Comparison of ENCODE assay signal across 3 cellular contexts in the genomic region with DNA sequence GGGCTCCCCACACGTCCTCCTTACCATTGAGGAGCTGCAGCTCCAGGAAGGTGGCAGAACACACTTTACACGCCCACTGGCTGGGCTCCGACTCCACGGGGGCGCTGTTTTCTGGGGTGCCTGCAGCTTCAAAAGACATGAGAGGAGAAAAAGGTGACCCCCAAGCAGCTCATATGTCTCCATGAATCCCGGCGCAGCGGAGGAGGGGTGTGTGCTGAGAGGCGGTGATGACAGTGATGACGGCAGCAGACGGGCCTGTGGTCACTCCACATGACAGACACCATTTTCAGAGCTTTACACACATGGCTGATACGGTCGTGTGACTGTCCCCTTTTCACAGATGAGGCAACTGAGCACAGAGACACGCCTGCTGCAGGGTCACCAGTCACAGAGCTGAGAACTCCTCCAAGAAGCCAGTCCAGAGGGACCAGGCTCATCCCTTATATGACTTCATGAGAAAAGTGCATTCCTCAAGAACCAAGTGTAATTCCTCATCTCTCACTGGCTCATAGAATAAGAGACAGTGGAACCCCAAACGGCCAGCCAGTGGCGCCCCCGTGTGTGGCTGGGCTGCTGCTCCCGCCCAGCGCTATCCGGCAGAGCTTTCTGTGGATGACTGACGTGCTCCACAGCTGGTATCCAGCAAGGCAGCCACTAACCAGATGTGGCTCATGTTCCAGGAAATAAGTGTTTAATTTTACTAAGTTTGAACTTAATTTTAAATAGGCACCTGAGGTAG.
TF ChIP-seq lines count a peak whose summit lies in the region.

No MANE protein-coding gene starts in this region.

TF ChIP-seq in A549, 52 proteins besides CTCF, POLR2A, EP300 and RAD21:
- TF ChIP-seq SMC3 (IDR thresholded peaks at IDR 0.05), result no peak
- TF ChIP-seq, protein P1, sequence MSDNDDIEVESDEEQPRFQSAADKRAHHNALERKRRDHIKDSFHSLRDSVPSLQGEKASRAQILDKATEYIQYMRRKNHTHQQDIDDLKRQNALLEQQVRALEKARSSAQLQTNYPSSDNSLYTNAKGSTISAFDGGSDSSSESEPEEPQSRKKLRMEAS (IDR thresholded peaks at IDR 0.05), result no peak
- TF ChIP-seq HMGXB4 (CRISPR knock-in tag; IDR thresholded peaks at IDR 0.05; ENCODE audit: borderline replicate concordance), result no peak
- TF ChIP-seq HOXB5 (CRISPR knock-in tag; IDR thresholded peaks at IDR 0.05), result no peak
- TF ChIP-seq, protein P2, sequence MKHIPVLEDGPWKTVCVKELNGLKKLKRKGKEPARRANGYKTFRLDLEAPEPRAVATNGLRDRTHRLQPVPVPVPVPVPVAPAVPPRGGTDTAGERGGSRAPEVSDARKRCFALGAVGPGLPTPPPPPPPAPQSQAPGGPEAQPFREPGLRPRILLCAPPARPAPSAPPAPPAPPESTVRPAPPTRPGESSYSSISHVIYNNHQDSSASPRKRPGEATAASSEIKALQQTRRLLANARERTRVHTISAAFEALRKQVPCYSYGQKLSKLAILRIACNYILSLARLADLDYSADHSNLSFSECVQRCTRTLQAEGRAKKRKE (CRISPR knock-in tag; IDR thresholded peaks at IDR 0.05; ENCODE audit: low read depth), result no peak
- no peak for TF ChIP-seq CEBPB (IDR thresholded peaks at IDR 0.05)
- TF ChIP-seq BHLHE40 (IDR thresholded peaks at IDR 0.05; ENCODE audit: low read depth, low read length), result no peak
- no peak for TF ChIP-seq CBX8 (IDR thresholded peaks at IDR 0.05)
- no peak for TF ChIP-seq MAFK (IDR thresholded peaks at IDR 0.05; ENCODE audit: partially characterized antibody)
- no peak for TF ChIP-seq RNF2 (IDR thresholded peaks at IDR 0.05; ENCODE audit: borderline replicate concordance, low read depth)
- no peak for TF ChIP-seq HDAC2 (IDR thresholded peaks at IDR 0.05)
- TF ChIP-seq POLR2AphosphoS2 (conservative IDR thresholded peaks at IDR 0.05; ENCODE audit: low read length), result no peak

TF ChIP-seq in GM23338, 12 proteins besides CTCF, POLR2A, EP300 and RAD21:
- TF ChIP-seq NANOG (IDR thresholded peaks at IDR 0.05; ENCODE audit: borderline replicate concordance) (no peak), ZNF331 (CRISPR knock-in tag; IDR thresholded peaks at IDR 0.05; ENCODE audit: low read depth) (no peak), REST (IDR thresholded peaks at IDR 0.05; ENCODE audit: unreplicated experiment) (no peak), POLR2AphosphoS5 (IDR thresholded peaks at IDR 0.05; ENCODE audit: low read depth) (no peak)

TF ChIP-seq in SK-N-SH, 30 proteins besides CTCF, POLR2A, EP300 and RAD21:
- no peak for TF ChIP-seq NRF1 (IDR thresholded peaks at IDR 0.05; ENCODE audit: low read depth, low read length)
- TF ChIP-seq, protein P3, sequence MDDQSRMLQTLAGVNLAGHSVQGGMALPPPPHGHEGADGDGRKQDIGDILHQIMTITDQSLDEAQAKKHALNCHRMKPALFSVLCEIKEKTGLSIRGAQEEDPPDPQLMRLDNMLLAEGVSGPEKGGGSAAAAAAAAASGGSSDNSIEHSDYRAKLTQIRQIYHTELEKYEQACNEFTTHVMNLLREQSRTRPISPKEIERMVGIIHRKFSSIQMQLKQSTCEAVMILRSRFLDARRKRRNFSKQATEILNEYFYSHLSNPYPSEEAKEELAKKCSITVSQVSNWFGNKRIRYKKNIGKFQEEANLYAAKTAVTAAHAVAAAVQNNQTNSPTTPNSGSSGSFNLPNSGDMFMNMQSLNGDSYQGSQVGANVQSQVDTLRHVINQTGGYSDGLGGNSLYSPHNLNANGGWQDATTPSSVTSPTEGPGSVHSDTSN (IDR thresholded peaks at IDR 0.05), result no peak
- no peak for TF ChIP-seq USF1 (IDR thresholded peaks at IDR 0.05; ENCODE audit: borderline replicate concordance, low read depth)
- no peak for TF ChIP-seq ELF1 (IDR thresholded peaks at IDR 0.05)
- TF ChIP-seq MEF2A (IDR thresholded peaks at IDR 0.05; ENCODE audit: borderline replicate concordance, low read depth), result no peak
- no peak for TF ChIP-seq EZH2phosphoT487 (IDR thresholded peaks at IDR 0.05; ENCODE audit: borderline replicate concordance, low read depth)
- no peak for TF ChIP-seq RXRA (IDR thresholded peaks at IDR 0.05; ENCODE audit: borderline replicate concordance, low read depth)
- TF ChIP-seq NFIC (IDR thresholded peaks at IDR 0.05; ENCODE audit: borderline replicate concordance), result no peak
- TF ChIP-seq, protein P1 (IDR thresholded peaks at IDR 0.05; ENCODE audit: low read depth), result no peak
- TF ChIP-seq TCF12 (IDR thresholded peaks at IDR 0.05), result no peak
- no peak for TF ChIP-seq JUND (IDR thresholded peaks at IDR 0.05)
